18 cellular contexts compared by ENCODE assay signal in the genomic region with DNA sequence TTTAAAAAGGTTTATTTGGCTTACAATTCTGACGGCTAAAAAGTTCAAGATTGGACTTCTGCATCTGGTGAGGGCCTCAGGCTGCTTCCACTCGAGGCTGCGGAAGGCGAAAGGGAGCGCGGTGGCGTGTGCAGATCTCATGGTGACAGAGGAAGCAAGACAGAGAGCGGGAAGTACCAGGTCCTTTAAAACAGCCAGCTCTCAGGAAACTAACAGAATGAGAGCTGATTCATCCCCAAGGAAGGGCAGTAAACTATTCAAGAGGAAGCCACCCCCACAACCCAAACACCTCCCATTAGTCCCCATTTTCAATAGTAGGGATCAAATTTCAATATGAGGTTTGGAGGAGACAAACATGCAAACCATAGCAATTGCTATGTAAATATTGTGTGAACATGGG.
A peak's percentile ranks its signal among the peaks of the same experiment; 100 is the strongest.
DNase-seq lines count a peak whose midpoint lies in the region; ATAC-seq, FAIRE-seq and TF ChIP-seq lines count a peak whose summit lies in the region.
"Had no signal": no experiment of that assay in that cellular context is flagged by ENCODE, and none has a peak within 500 bp of the region (broad histone marks: within the 10 kb centered on the region; RNA-seq: fewer than 3 reads in every experiment).

No MANE protein-coding gene starts in this region.

- H3K56ac ChIP-seq in H1 (replicated peaks; ENCODE audit: insufficient read length, low read depth, low read length) (no peak overlapping the region), mesendoderm (ENCODE audit: low read length) (no peak overlapping the region)

- H3K4me1 ChIP-seq in GM23338 (ENCODE audit: insufficient read depth): no peaks in the 10 kb centered on the region
- peaks cover 0 to 3% (median 1%) of the 10 kb centered on the region in 4 experiments; a peak in 2 of 7 replicates for H3K4me1 ChIP-seq in H1 (replicated peaks in 1 of 4; ENCODE audit: control insufficient read depth in 3 of 4, insufficient read depth in 4 of 4, low read length in 3 of 4)
- H3K4me1 ChIP-seq in mesendoderm (ENCODE audit: control insufficient read depth, low read depth, low read length): no peaks in the 10 kb centered on the region
- no peaks in the 10 kb centered on the region for H3K4me1 ChIP-seq in lower lobe of right lung
- H3K4me1 ChIP-seq: BLaER1 had no signal

- no peak overlapping the region for H4K8ac ChIP-seq in H1 (ENCODE audit: extremely low read depth, insufficient read depth, low read length)
- no peak overlapping the region for H4K8ac ChIP-seq in mesendoderm (ENCODE audit: low read depth, low read length)

- no peak overlapping the region for H2AK5ac ChIP-seq in H1 (ENCODE audit: low read depth, low read length)
- no peak overlapping the region for H2AK5ac ChIP-seq in mesendoderm (ENCODE audit: low read length)

- DNase-seq in GM23338 (ENCODE audit: low spot score): peak; percentile 49
- DNase-seq in LHCN-M2 (ENCODE audit: low read depth): peak; percentile 7
- DNase-seq in H1 (ENCODE audit: low read depth in 1 of 2, low spot score in 2 of 2): no peak
- DNase-seq in mesendoderm: peak; percentile 37
- no peak for DNase-seq in lower lobe of right lung
- DNase-seq in NCI-H128 (lab: John Stamatoyannopoulos, UW; ENCODE audit: unreplicated experiment): no peak
- no peak for DNase-seq in cortex of kidney (lab: John Stamatoyannopoulos, UW)
- DNase-seq: KBM-7; MM.1S; NCI-H1105; NCI-H187; NCI-H2171 treated with DMSO at 0.1 percent for 48 hours; NCI-H526; NK-92 treated with Interleukin-12 subunit alpha and Interleukin-12 subunit beta, amount 100 ng/mL, for 24 hours; T-cell had no signal

- intact Hi-C loops in lower lobe of right lung (cut with DNase I): no loop called here

- no peaks in the 10 kb centered on the region for H3F3A ChIP-seq in GM23338 (replicated peaks; ENCODE audit: low read depth)

- ATAC-seq in GM23338: peak; percentile 76
- ATAC-seq in lower lobe of right lung: no peak
- ATAC-seq in HG03432 (IDR thresholded peaks at IDR 0.05; ENCODE audit: unreplicated experiment): no peak
- ATAC-seq: HCT116, T-cell had no signal

- no peaks in the 10 kb centered on the region for H3K9me2 ChIP-seq in GM23338 (ENCODE audit: insufficient read depth)

- no peak overlapping the region for H4K91ac ChIP-seq in H1 (replicated peaks; ENCODE audit: insufficient read length, low read length)

- no peaks in the 10 kb centered on the region for H3K27me3 ChIP-seq in GM23338 (ENCODE audit: insufficient read depth)
- no peaks in the 10 kb centered on the region for H3K27me3 ChIP-seq in H1 (replicated peaks in 1 of 4; ENCODE audit: control insufficient read depth in 3 of 4, extremely low read depth in 1 of 4, insufficient read depth in 3 of 4, low read length in 3 of 4)
- no peaks in the 10 kb centered on the region for H3K27me3 ChIP-seq in mesendoderm (ENCODE audit: insufficient read depth, low read length, poor library complexity)
- no peaks in the 10 kb centered on the region for H3K27me3 ChIP-seq in lower lobe of right lung (ENCODE audit: low read depth)
- H3K27me3 ChIP-seq: BLaER1 had no signal

- no peak overlapping the region for H2BK120ac ChIP-seq in H1 (replicated peaks; ENCODE audit: low read depth, low read length)
- no peak overlapping the region for H2BK120ac ChIP-seq in mesendoderm (ENCODE audit: low read depth, low read length)

- no peak for TF ChIP-seq RAD21 in H1 (IDR thresholded peaks at IDR 0.05 in 1 of 2, conservative IDR thresholded peaks at IDR 0.05 in 1 of 2; ENCODE audit: low read depth in 2 of 2, low read length in 2 of 2)

- no peak overlapping the region for H2BK5ac ChIP-seq in H1 (ENCODE audit: low read depth, low read length)
- no peak overlapping the region for H2BK5ac ChIP-seq in mesendoderm (ENCODE audit: low read length)

- no peaks in the 10 kb centered on the region for H3K9me3 ChIP-seq in H1 (ENCODE audit: insufficient read depth in 2 of 2, low read depth in 1 of 2, low read length in 1 of 2)
- H3K9me3 ChIP-seq in lower lobe of right lung: no peaks in the 10 kb centered on the region
- H3K9me3 ChIP-seq: BLaER1 had no signal

- H3K9me3 Mint-ChIP-seq in GM23338: no peaks in the 10 kb centered on the region

- no peaks in the 10 kb centered on the region for H3K23me2 ChIP-seq in H1 (ENCODE audit: low read depth, low read length)

- H3K4ac ChIP-seq in H1 (replicated peaks; ENCODE audit: insufficient read length, low read depth, low read length) (no peak overlapping the region), mesendoderm (ENCODE audit: low read depth, low read length) (no peak overlapping the region)

- H4K5ac ChIP-seq in H1 (ENCODE audit: insufficient read length, low read depth, low read length) (no peak overlapping the region), mesendoderm (ENCODE audit: low read length) (no peak overlapping the region)

- no peak overlapping the region for H3K4me3 Mint-ChIP-seq in GM23338
- H3K4me3 Mint-ChIP-seq: T-cell had no signal

- POLR2A ChIA-PET in H1 (lab: Charles Lee; ENCODE audit: partially characterized antibody): no interaction called here

- no peak for TF ChIP-seq CTCF in GM23338 (conservative IDR thresholded peaks at IDR 0.05; ENCODE audit: low read depth in 2 of 2)
- TF ChIP-seq CTCF in H1 (IDR thresholded peaks at IDR 0.05; ENCODE audit: control extremely low read depth in 1 of 3, insufficient read depth in 1 of 3, low read depth in 1 of 3, low read length in 3 of 3): no peak
- no peak for TF ChIP-seq CTCF in lower lobe of right lung (IDR thresholded peaks at IDR 0.05)

- peaks cover 10% of the 10 kb centered on the region for H3K4me1 Mint-ChIP-seq in GM23338
- H3K4me1 Mint-ChIP-seq: T-cell had no signal

- H2AFZ ChIP-seq in GM23338 (peak overlapping the region; percentile 61; the same call in 1 of the 2 replicates), H1 (ENCODE audit: low read length) (no peak overlapping the region; the same call in 1 of the 2 replicates)

- FAIRE-seq in H1 (lab: Jason Lieb, UNC): no peak

- H3K36me3 ChIP-seq in GM23338 (ENCODE audit: insufficient read depth) (no peaks in the 10 kb centered on the region), H1 (ENCODE audit: control insufficient read depth in 2 of 4, insufficient read depth in 4 of 4, low read length in 3 of 4) (no peaks in the 10 kb centered on the region), mesendoderm (ENCODE audit: control insufficient read depth, insufficient read depth, low read length) (no peaks in the 10 kb centered on the region), lower lobe of right lung (no peaks in the 10 kb centered on the region)
- H3K36me3 ChIP-seq: BLaER1 had no signal

- H3K9ac ChIP-seq in H1 (replicated peaks in 1 of 4; ENCODE audit: extremely low read depth in 1 of 4, low read depth in 3 of 4, low read length in 3 of 4) (no peak overlapping the region), mesendoderm (ENCODE audit: low read length) (no peak overlapping the region)
- H3K9ac ChIP-seq: BLaER1 had no signal

- H3K36me3 Mint-ChIP-seq in GM23338 (ENCODE audit: low read depth): no peaks in the 10 kb centered on the region; the same call in 2 of the 3 replicates
- H3K36me3 Mint-ChIP-seq: T-cell had no signal

- H3K79me2 ChIP-seq in GM23338 (replicated peaks; ENCODE audit: insufficient read depth): no peaks in the 10 kb centered on the region
- H3K79me2 ChIP-seq in H1 (ENCODE audit: control insufficient read depth in 1 of 2, insufficient read depth in 2 of 2, low read length in 2 of 2): no peaks in the 10 kb centered on the region
- no peaks in the 10 kb centered on the region for H3K79me2 ChIP-seq in mesendoderm (ENCODE audit: control insufficient read depth, insufficient read depth, low read length)

- no peak overlapping the region for H2BK15ac ChIP-seq in H1 (ENCODE audit: low read length)
- H2BK15ac ChIP-seq in mesendoderm (replicated peaks; ENCODE audit: low read depth): no peak overlapping the region

- H3K27me3 Mint-ChIP-seq in GM23338 (ENCODE audit: insufficient read depth, low read depth, poor library complexity): peaks cover 1% of the 10 kb centered on the region
- H3K27me3 Mint-ChIP-seq: T-cell had no signal

- H3K4me2 ChIP-seq in GM23338 (no peak overlapping the region), H1 (ENCODE audit: insufficient read depth in 1 of 2, low read depth in 2 of 2, low read length in 2 of 2) (no peak overlapping the region), mesendoderm (ENCODE audit: low read length) (no peak overlapping the region)
- H3K4me2 ChIP-seq: BLaER1 had no signal

- WGBS in H1 (ENCODE audit: extremely low coverage in 1 of 2, insufficient coverage in 1 of 2, insufficient read length in 1 of 2, insufficient replicate concordance in 2 of 2, low coverage in 1 of 2, low lambda C conversion rate in 2 of 2, missing lambda C conversion rate in 1 of 2), 2 experiments: 97% methylated on average over 8 of the region's 8 CpGs; no CpG with 5 or more reads in 1 of the 2 experiments
- WGBS in mesendoderm (ENCODE audit: extremely low coverage, insufficient coverage, low lambda C conversion rate): no CpG with 5 or more reads among the region's 8 CpGs

- H3K14ac ChIP-seq in H1 (ENCODE audit: insufficient read length): no peak overlapping the region

- no peak overlapping the region for H3K27ac ChIP-seq in GM23338 (ENCODE audit: low read depth)
- H3K27ac ChIP-seq in H1 (ENCODE audit: low read depth, low read length): no peak overlapping the region
- no peak overlapping the region for H3K27ac ChIP-seq in mesendoderm (ENCODE audit: low read depth, low read length)
- H3K27ac ChIP-seq in lower lobe of right lung: no peak overlapping the region
- H3K27ac ChIP-seq: BLaER1 had no signal

- H3K18ac ChIP-seq in H1 (ENCODE audit: extremely low read depth, low read length) (no peak overlapping the region; the same call in 1 of the 2 replicates), mesendoderm (ENCODE audit: low read length) (no peak overlapping the region)

- H3K4me3 ChIP-seq in GM23338 (no peak overlapping the region), H1 (ENCODE audit: extremely low read depth in 1 of 4, insufficient read depth in 2 of 4, low read depth in 3 of 4, low read length in 4 of 4) (no peak overlapping the region), mesendoderm (ENCODE audit: low read length) (no peak overlapping the region), lower lobe of right lung (no peak overlapping the region)
- H3K4me3 ChIP-seq: BLaER1 had no signal

- no peaks in the 10 kb centered on the region for H4K20me1 ChIP-seq in GM23338 (replicated peaks; ENCODE audit: insufficient read depth)
- H4K20me1 ChIP-seq in H1 (replicated peaks in 1 of 2; ENCODE audit: control insufficient read depth in 1 of 2, insufficient read depth in 2 of 2, low read length in 2 of 2): no peaks in the 10 kb centered on the region
- H4K20me1 ChIP-seq: BLaER1 had no signal

- CTCF ChIA-PET in H1 (lab: Charles Lee; ENCODE audit: partially characterized antibody): interaction anchor here (0.7 kb wide), 1 partner anchor 43 kb away, joined by 4 read pairs; no protein-coding TSS in a partner anchor

- no peak overlapping the region for H2BK20ac ChIP-seq in H1 (ENCODE audit: low read length)

- no peak for TF ChIP-seq EP300 in H1 (IDR thresholded peaks at IDR 0.05; ENCODE audit: borderline replicate concordance in 1 of 2, low read depth in 2 of 2, low read length in 2 of 2)

- no peak overlapping the region for H2BK12ac ChIP-seq in H1 (ENCODE audit: low read depth, low read length)

- peak overlapping the region; percentile 86 for H3K27ac Mint-ChIP-seq in GM23338
- H3K27ac Mint-ChIP-seq: T-cell had no signal

- H3K23ac ChIP-seq in H1 (ENCODE audit: insufficient read length): no peak overlapping the region
- H3K23ac ChIP-seq in mesendoderm (ENCODE audit: low read length): no peak overlapping the region

- no peak for TF ChIP-seq POLR2A in H1 (IDR thresholded peaks at IDR 0.05; ENCODE audit: control extremely low read depth in 1 of 2, low read depth in 2 of 2, low read length in 2 of 2)

- H3K79me1 ChIP-seq in H1 (ENCODE audit: low read depth, low read length): no peaks in the 10 kb centered on the region
- no peaks in the 10 kb centered on the region for H3K79me1 ChIP-seq in mesendoderm (ENCODE audit: low read length)

Comparison
In these comparisons a context has a peak if more than half of its experiments do, and no peak if none do; other contexts are left out.
1. DNase-seq: peak in GM23338 (single experiment), LHCN-M2 (single experiment) and mesendoderm (single experiment); none in H1 (0 of 2), lower lobe of right lung (single experiment), NCI-H128 (single experiment) and cortex of kidney (single experiment).